Comparison of ENCODE assay signal across 10 cellular contexts in the genomic region with DNA sequence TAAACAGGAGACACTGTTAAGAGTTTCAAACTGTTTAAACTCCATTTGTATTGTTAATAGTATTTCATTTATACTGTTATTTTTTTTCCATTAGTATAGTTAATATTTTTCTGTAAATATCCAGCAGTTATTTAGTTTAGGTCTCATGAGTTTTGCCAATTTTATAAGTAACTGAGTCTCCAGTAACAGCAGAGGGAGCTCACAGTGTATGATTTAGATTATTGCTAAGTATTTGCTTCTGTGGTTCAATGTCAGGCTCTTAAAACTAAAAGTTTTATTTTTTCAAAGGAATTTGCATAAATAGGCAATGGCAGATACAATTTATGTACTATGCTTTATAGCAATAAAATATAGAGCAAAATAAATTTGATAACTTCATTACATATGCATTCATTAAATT.
A peak's percentile ranks its signal among the peaks of the same experiment; 100 is the strongest.
DNase-seq lines count a peak whose midpoint lies in the region; FAIRE-seq and TF ChIP-seq lines count a peak whose summit lies in the region.
"Had no signal": no experiment of that assay in that cellular context is flagged by ENCODE, and none has a peak within 500 bp of the region (broad histone marks: within the 10 kb centered on the region; RNA-seq: fewer than 3 reads in every experiment).

No MANE protein-coding gene starts in this region.

- FAIRE-seq in frontal cortex (lab: Jason Lieb, UNC) = no peak

- no peak overlapping the region for H3K4me3 ChIP-seq in adipocyte (ENCODE audit: low read length)
- no peak overlapping the region for H3K4me3 ChIP-seq in kidney epithelial cell (ENCODE audit: low read depth, low read length)
- H3K4me3 ChIP-seq: right lobe of liver had no signal

- H3K36me3 ChIP-seq in adipocyte (ENCODE audit: control insufficient read depth, insufficient read depth, low read length, severe bottlenecking) (no peaks in the 10 kb centered on the region), kidney epithelial cell (ENCODE audit: control insufficient read depth, insufficient read depth, low read length) (no peaks in the 10 kb centered on the region)
- H3K36me3 ChIP-seq: right lobe of liver had no signal

- H3K4me1 ChIP-seq in adipocyte (ENCODE audit: control insufficient read depth, insufficient read depth, low read length) = no peaks in the 10 kb centered on the region
- H3K4me1 ChIP-seq: right lobe of liver had no signal

- H3K9ac ChIP-seq in adipocyte (ENCODE audit: low read length) = no peak overlapping the region

- H3K27ac ChIP-seq in C4-2B = no peak overlapping the region
- H3K27ac ChIP-seq: right lobe of liver had no signal

- no peaks in the 10 kb centered on the region for H3K9me3 ChIP-seq in adipocyte (ENCODE audit: control insufficient read depth, low read length)
- H3K9me3 ChIP-seq: right lobe of liver had no signal

- H3K27me3 ChIP-seq in adipocyte (replicated peaks; ENCODE audit: control insufficient read depth, insufficient read depth, low read length) = no peaks in the 10 kb centered on the region
- H3K27me3 ChIP-seq in kidney epithelial cell (ENCODE audit: control insufficient read depth, insufficient read depth, low read length) = no peaks in the 10 kb centered on the region
- H3K27me3 ChIP-seq: right lobe of liver had no signal

- peak; percentile 50 for TF ChIP-seq CTCF in C4-2B (conservative IDR thresholded peaks at IDR 0.05)
- TF ChIP-seq CTCF in kidney epithelial cell (IDR thresholded peaks at IDR 0.05; ENCODE audit: insufficient read depth, low read length, poor library complexity, severe bottlenecking) = peak; percentile 41

- DNase-seq in Kasumi-1 (lab: John Stamatoyannopoulos, UW) (peak; percentile 32 to 36), adipocyte (ENCODE audit: low read depth) (peak; percentile 79), kidney epithelial cell (ENCODE audit: low read depth) (peak; percentile 16), frontal cortex (ENCODE audit: low spot score in 2 of 2) (no peak), NCI-H1436 treated with DMSO at 0.1 percent for 48 hours (lab: John Stamatoyannopoulos, UW) (no peak), NCI-H748 (lab: John Stamatoyannopoulos, UW; ENCODE audit: unreplicated experiment) (no peak), inferior parietal cortex (ENCODE audit: extremely low spot score) (no peak)
- DNase-seq: activated CD4-positive, alpha-beta T cell treated with anti-CD3 and anti-CD28 coated beads for 4 hours; right lobe of liver had no signal

Comparison
In these comparisons a context has a peak if more than half of its experiments do, and no peak if none do; other contexts are left out.
1. DNase-seq: peak in Kasumi-1 (2 of 2), adipocyte (single experiment) and kidney epithelial cell (single experiment); none in frontal cortex (0 of 2), NCI-H1436 treated with DMSO at 0.1 percent for 48 hours (single experiment), NCI-H748 (single experiment) and inferior parietal cortex (single experiment).